In genomic region chr21:35853321-35853922, GRCh38 we compare ENCODE assay signal across 1 cellular context.
TF ChIP-seq lines count a peak whose summit lies in the region.

No MANE protein-coding gene starts in this region.

TF ChIP-seq in IMR-90, 13 proteins besides CTCF, POLR2A, EP300 and RAD21:
- no peak for TF ChIP-seq BHLHE40 (IDR thresholded peaks at IDR 0.05; ENCODE audit: low read depth, low read length)
- TF ChIP-seq SMC3 (IDR thresholded peaks at IDR 0.05; ENCODE audit: low read depth, low read length), result no peak
- no peak for TF ChIP-seq MAFK (IDR thresholded peaks at IDR 0.05; ENCODE audit: low read depth, low read length)
- TF ChIP-seq CHD1 (IDR thresholded peaks at IDR 0.05; ENCODE audit: low read depth, low read length), result no peak
- TF ChIP-seq RFX5 (IDR thresholded peaks at IDR 0.05; ENCODE audit: low read depth, low read length), result no peak
- no peak for TF ChIP-seq FOS (IDR thresholded peaks at IDR 0.05; ENCODE audit: low read depth, low read length)
- no peak for TF ChIP-seq CEBPB (IDR thresholded peaks at IDR 0.05; ENCODE audit: low read depth, low read length)
- TF ChIP-seq RCOR1 (IDR thresholded peaks at IDR 0.05; ENCODE audit: insufficient replicate concordance, low read length), result no peak
- TF ChIP-seq NFE2L2 (IDR thresholded peaks at IDR 0.05; ENCODE audit: low read depth, low read length), result no peak
- no peak for TF ChIP-seq USF2 (IDR thresholded peaks at IDR 0.05; ENCODE audit: low read depth, low read length)
- no peak for TF ChIP-seq MAZ (IDR thresholded peaks at IDR 0.05; ENCODE audit: borderline replicate concordance, low read depth, low read length)
- no peak for TF ChIP-seq ELK1 (IDR thresholded peaks at IDR 0.05; ENCODE audit: borderline replicate concordance, low read depth, low read length)
- no peak for TF ChIP-seq MXI1 (IDR thresholded peaks at IDR 0.05; ENCODE audit: borderline replicate concordance, low read depth, low read length)
TF ChIP-seq in IMR-90: peak in this region for 0.
